ENCODE assay signal across 38 cellular contexts in the genomic region with DNA sequence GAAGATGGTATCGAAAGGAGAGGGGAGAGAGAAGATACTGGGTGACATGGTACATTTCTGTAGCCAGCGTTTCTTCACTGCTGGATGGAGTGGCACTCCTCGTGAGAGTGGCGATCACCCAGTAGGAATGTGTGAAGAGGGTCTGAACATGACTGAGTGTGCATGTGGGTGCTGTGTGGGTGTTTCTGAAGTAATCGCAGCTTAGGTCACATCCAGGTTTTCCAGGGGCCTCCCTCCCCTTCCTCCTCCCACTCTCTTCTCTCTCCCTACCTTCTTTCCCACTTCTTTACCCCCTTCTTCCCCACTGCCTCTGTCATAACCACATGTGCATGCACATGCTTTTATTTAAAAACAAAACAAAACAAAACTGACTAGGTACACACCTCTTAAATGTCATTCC. TPM values are rescaled to one million over a fixed set of nuclear protein-coding genes. Genes with fewer than 3 reads are reported as not detected.
"Had no signal": no experiment of that assay in that cellular context is flagged by ENCODE, and none has a peak within 500 bp of the region (broad histone marks: within the 10 kb centered on the region; RNA-seq: fewer than 3 reads in every experiment).

No MANE protein-coding gene starts in this region.

- H3K36me3 ChIP-seq: MG63 had no signal

- DNase-seq: Karpas-422, Kasumi-1, MG63, MM.1S, MV-4-11, NCI-H1048, NCI-H1092, NCI-H1092 treated with DMSO at 0.1 percent for 48 hours, NCI-H1105, NCI-H1105 treated with DMSO at 0.1 percent for 48 hours, NCI-H1417, NCI-H1417 treated with DMSO at 0.1 percent for 48 hours, NCI-H1436, NCI-H1436 treated with DMSO at 0.1 percent for 48 hours, NCI-H146, NCI-H1694, NCI-H1694 treated with DMSO at 0.1 percent for 48 hours, NCI-H187, NCI-H187 treated with DMSO at 0.1 percent for 48 hours, NCI-H1930, NCI-H2029, NCI-H2029 treated with DMSO at 0.1 percent for 48 hours, NCI-H2081, NCI-H2081 treated with DMSO at 0.1 percent for 48 hours, NCI-H2107, NCI-H2171, NCI-H2171 treated with DMSO at 0.1 percent for 48 hours, NCI-H2227 treated with DMSO at 0.1 percent for 48 hours, NCI-H226, NCI-H345, NCI-H446, NCI-H446 treated with DMSO at 0.1 percent for 48 hours, NCI-H510A, NCI-H510A treated with DMSO at 0.1 percent for 48 hours had no signal

- H3K4me3 ChIP-seq: MG63 had no signal

- H3K9me3 ChIP-seq: MG63 had no signal

- H3K27me3 ChIP-seq: MG63 had no signal

RNA-seq across cellular contexts. Expression of a gene that starts 1.8 kb away (rescaled TPM):
- total RNA-seq: LHCN-M2, M059J, MCF 10A, NCI-H460 had no signal
